Comparison of ENCODE assay signal across 1 cellular context in genomic region chr10:52623761-52624160, GRCh38.
TF ChIP-seq lines count a peak whose summit lies in the region.

No MANE protein-coding gene starts in this region.

TF ChIP-seq in A549, 52 proteins besides CTCF, POLR2A, EP300 and RAD21 (continued from another document):
- TF ChIP-seq ELK1 (IDR thresholded peaks at IDR 0.05; ENCODE audit: low read depth, low read length) (no peak), REST (IDR thresholded peaks at IDR 0.05) (no peak)
TF ChIP-seq in A549: peak in this region for 0.
